10 cellular contexts compared by ENCODE assay signal in genomic region chr3:149638401-149639092, GRCh38. TPM values are rescaled to one million over a fixed set of nuclear protein-coding genes. Genes with fewer than 3 reads are reported as not detected.
A peak's percentile ranks its signal among the peaks of the same experiment; 100 is the strongest.
DNase-seq lines count a peak whose midpoint lies in the region; ATAC-seq, FAIRE-seq and TF ChIP-seq lines count a peak whose summit lies in the region.
"Had no signal": no experiment of that assay in that cellular context is flagged by ENCODE, and none has a peak within 500 bp of the region (broad histone marks: within the 10 kb centered on the region; RNA-seq: fewer than 3 reads in every experiment).

No MANE protein-coding gene starts in this region.

- ATAC-seq in HG02588 (IDR thresholded peaks at IDR 0.05; ENCODE audit: unreplicated experiment), result no peak
- ATAC-seq: T-cell had no signal

- H3K4me1 ChIP-seq in endothelial cell of umbilical vein (ENCODE audit: control insufficient read depth, extremely low read depth, insufficient read depth, low read length) (peaks cover 46% of the 10 kb centered on the region), mesodermal cell (ENCODE audit: control insufficient read depth, insufficient read depth, low read length, poor library complexity, severe bottlenecking) (no peaks in the 10 kb centered on the region)

- peaks cover 12% of the 10 kb centered on the region for H3K27me3 Mint-ChIP-seq in activated naive CD4-positive, alpha-beta T cell treated with anti-CD3 and anti-CD28 coated beads for 36 hours (ENCODE audit: low read depth)

- H3K36me3 ChIP-seq in endothelial cell of umbilical vein (ENCODE audit: control insufficient read depth in 2 of 2, extremely low read depth in 1 of 2, insufficient read depth in 2 of 2, low read length in 2 of 2), result peaks cover 3 to 4% of the 10 kb centered on the region in 2 experiments
- H3K36me3 ChIP-seq in mesodermal cell (ENCODE audit: control insufficient read depth, insufficient read depth, low read length), result peaks cover 70% of the 10 kb centered on the region

- H3K9me1 ChIP-seq in endothelial cell of umbilical vein (replicated peaks; ENCODE audit: control insufficient read depth, extremely low read depth, insufficient read depth, low read length), result no peaks in the 10 kb centered on the region

- DNase-seq in DMS 273 (lab: John Stamatoyannopoulos, UW; ENCODE audit: unreplicated experiment) (peak; percentile 28), DMS 273 treated with DMSO at 0.1 percent for 48 hours (lab: John Stamatoyannopoulos, UW) (no peak), endothelial cell of umbilical vein (ENCODE audit: low read depth, low spot score) (no peak), ureter (ENCODE audit: low spot score) (peak; percentile 57), NCI-H226 (no peak)
- no peak for DNase-seq in activated naive CD4-positive, alpha-beta T cell treated with anti-CD3 and anti-CD28 coated beads for 36 hours
- DNase-seq: T-cell had no signal

- no peak overlapping the region for H3K4me3 Mint-ChIP-seq in activated naive CD4-positive, alpha-beta T cell treated with anti-CD3 and anti-CD28 coated beads for 36 hours
- H3K4me3 Mint-ChIP-seq: T-cell had no signal

- H3K27me3 ChIP-seq in endothelial cell of umbilical vein (ENCODE audit: control insufficient read depth in 2 of 2, insufficient read depth in 2 of 2, low read length in 2 of 2), result no peaks in the 10 kb centered on the region

- peak overlapping the region; percentile 79 for H3K4me2 ChIP-seq in endothelial cell of umbilical vein (ENCODE audit: insufficient read depth, low read length)

- H3K36me3 Mint-ChIP-seq in activated naive CD4-positive, alpha-beta T cell treated with anti-CD3 and anti-CD28 coated beads for 36 hours (ENCODE audit: low read depth), result no peaks in the 10 kb centered on the region
- H3K36me3 Mint-ChIP-seq: T-cell had no signal

- H3K4me3 ChIP-seq in endothelial cell of umbilical vein (replicated peaks in 1 of 3; ENCODE audit: insufficient read depth in 1 of 3, low read depth in 1 of 3, low read length in 3 of 3) (peak overlapping the region in 1 of 3 experiments; percentile 19), mesodermal cell (ENCODE audit: extremely low read depth, insufficient read depth, low read length, poor library complexity, severe bottlenecking) (no peak overlapping the region)

- peaks cover 100% of the 10 kb centered on the region for H3K79me2 ChIP-seq in endothelial cell of umbilical vein (ENCODE audit: control insufficient read depth, insufficient read depth, low read length)

- FAIRE-seq in endothelial cell of umbilical vein (lab: Jason Lieb, UNC), result no peak

- BruUV-seq in endothelial cell of umbilical vein (replicated peaks; lab: Mats Ljungman, UMichigan), result no TSS peak

- peak; percentile 20 for TF ChIP-seq POLR2A in endothelial cell of umbilical vein (IDR thresholded peaks at IDR 0.05; ENCODE audit: low read depth, low read length)

- peaks cover 25% of the 10 kb centered on the region for H4K20me1 ChIP-seq in endothelial cell of umbilical vein (replicated peaks; ENCODE audit: control insufficient read depth, extremely low read depth, insufficient read depth, low read length)

- POLR2A ChIA-PET in endothelial cell of umbilical vein (lab: Charles Lee), result interaction anchor here (1.5 to 1.6 kb wide), 2 partner anchors 19 to 104 kb away, joined by 4 to 6 read pairs; partner anchors contain the start of gene WWTR1

- H3K27ac ChIP-seq in endothelial cell of umbilical vein (ENCODE audit: insufficient read depth, low read depth, low read length), result peak overlapping the region; percentile 51
- H3K27ac ChIP-seq in mesodermal cell (ENCODE audit: low read depth, low read length, severe bottlenecking), result peak overlapping the region; percentile 38
- H3K27ac ChIP-seq: 22Rv1 had no signal

- TF ChIP-seq CTCF in endothelial cell of umbilical vein (IDR thresholded peaks at IDR 0.05; ENCODE audit: extremely low read depth in 1 of 2, insufficient read depth in 1 of 2, low read depth in 1 of 2, low read length in 2 of 2), result no peak

- H3K9me3 ChIP-seq in endothelial cell of umbilical vein (replicated peaks; ENCODE audit: control insufficient read depth, insufficient read depth, low read length), result no peaks in the 10 kb centered on the region
- H3K9me3 ChIP-seq in mesodermal cell (ENCODE audit: control insufficient read depth, low read length), result no peaks in the 10 kb centered on the region

- peak overlapping the region; percentile 34 for H3K9ac ChIP-seq in endothelial cell of umbilical vein (replicated peaks; ENCODE audit: extremely low read depth, insufficient read depth, low read length)

- H2AFZ ChIP-seq in endothelial cell of umbilical vein (ENCODE audit: low read depth, low read length), result no peak overlapping the region

- dilution Hi-C loops in endothelial cell of umbilical vein (cut with MboI; ENCODE audit: extremely low pct_ligation_motif_present, low sequenced_read_pairs), result no loop called here

- intact Hi-C loops in endothelial cell of umbilical vein (cut with micrococcal nuclease), result no loop called here
- intact Hi-C loops in activated naive CD4-positive, alpha-beta T cell treated with anti-CD3 and anti-CD28 coated beads for 36 hours (cut with micrococcal nuclease), result no loop called here

- H3K4me1 Mint-ChIP-seq in activated naive CD4-positive, alpha-beta T cell treated with anti-CD3 and anti-CD28 coated beads for 36 hours (ENCODE audit: low read depth), result no peaks in the 10 kb centered on the region
- H3K4me1 Mint-ChIP-seq: T-cell had no signal

- CTCF ChIA-PET in endothelial cell of umbilical vein (lab: Charles Lee), result interaction anchor here (0.9 to 1.5 kb wide), 10 partner anchors 8 to 111 kb away, joined by 3 to 4 read pairs (median 4); no protein-coding TSS in a partner anchor
- CTCF ChIA-PET in activated naive CD4-positive, alpha-beta T cell treated with anti-CD3 and anti-CD28 coated beads for 36 hours (lab: Charles Lee), result no interaction called here

- H3K27ac Mint-ChIP-seq in activated naive CD4-positive, alpha-beta T cell treated with anti-CD3 and anti-CD28 coated beads for 36 hours, result no peak overlapping the region
- H3K27ac Mint-ChIP-seq: T-cell had no signal

- H3K9me3 Mint-ChIP-seq in activated naive CD4-positive, alpha-beta T cell treated with anti-CD3 and anti-CD28 coated beads for 36 hours, result no peaks in the 10 kb centered on the region
- H3K9me3 Mint-ChIP-seq: T-cell had no signal

- 96 to 100% methylated on average over 7 to 12 of the region's 12 CpGs for WGBS in mesodermal cell (ENCODE audit: insufficient coverage in 2 of 2), 2 experiments

TF ChIP-seq in endothelial cell of umbilical vein, 7 proteins besides CTCF, POLR2A, EP300 and RAD21:
- TF ChIP-seq MAX (IDR thresholded peaks at IDR 0.05; ENCODE audit: insufficient read depth, insufficient read length), result no peak
- no peak for TF ChIP-seq POLR2AphosphoS5 (IDR thresholded peaks at IDR 0.05; ENCODE audit: insufficient read depth, low read depth, low read length)
- TF ChIP-seq FOS (IDR thresholded peaks at IDR 0.05; ENCODE audit: borderline replicate concordance, insufficient read depth, low read length), result no peak
- no peak for TF ChIP-seq MYC (IDR thresholded peaks at IDR 0.05; ENCODE audit: low read depth, low read length)
- no peak for TF ChIP-seq JUN (IDR thresholded peaks at IDR 0.05; ENCODE audit: borderline replicate concordance, insufficient read depth, insufficient read length, low read depth)
- no peak for TF ChIP-seq EZH2 (IDR thresholded peaks at IDR 0.05; ENCODE audit: borderline replicate concordance, low read depth, low read length, severe bottlenecking)

RNA-seq across cellular contexts. Expression of gene WWTR1, which starts 19.3 kb away (rescaled TPM):
- total RNA-seq in endothelial cell of umbilical vein (210 and 262 TPM in 2 replicates), ureter (67.1 TPM)
- 341 and 347 TPM in 2 replicates for polyA plus RNA-seq in endothelial cell of umbilical vein
- polyA plus RNA-seq in endothelial cell of umbilical vein (2011; cell fraction: cytosol; rRNA removed), result 377 and 383 TPM in 2 replicates
- polyA plus RNA-seq in endothelial cell of umbilical vein (2011; cell fraction: nucleus; rRNA removed), result 267 and 297 TPM in 2 replicates
- polyA plus RNA-seq in endothelial cell of umbilical vein (2012), result 283 and 286 TPM in 2 replicates
- 706 and 787 TPM in 2 replicates for polyA minus RNA-seq in endothelial cell of umbilical vein
- polyA minus RNA-seq in endothelial cell of umbilical vein (2011; cell fraction: cytosol; rRNA and poly(A)+ RNA removed), result 40.0 TPM
- polyA minus RNA-seq in endothelial cell of umbilical vein (2011; cell fraction: nucleus; rRNA and poly(A)+ RNA removed), result 445 and 582 TPM in 2 replicates
- 88.0 TPM for polyA plus RNA-seq in mesodermal cell (2013, experiment 1 of 2)
- polyA plus RNA-seq in mesodermal cell (2013, experiment 2 of 2), result 74.8 TPM
- under 1 TPM; 0.19 to 0.42 TPM for total RNA-seq in activated naive CD4-positive, alpha-beta T cell treated with anti-CD3 and anti-CD28 coated beads for 36 hours

Comparison
In these comparisons a context has a peak if more than half of its experiments do, and no peak if none do; other contexts are left out.
1. DNase-seq: peak in DMS 273 (single experiment) and ureter (single experiment); none in DMS 273 treated with DMSO at 0.1 percent for 48 hours (single experiment), endothelial cell of umbilical vein (single experiment), activated naive CD4-positive, alpha-beta T cell treated with anti-CD3 and anti-CD28 coated beads for 36 hours (single experiment) and NCI-H226 (single experiment).
2. RNA of gene WWTR1, which starts 19.3 kb away (total RNA-seq): 210 to 262 TPM in endothelial cell of umbilical vein and 67.1 TPM in ureter (single experiment); 0.19 to 0.42 TPM in activated naive CD4-positive, alpha-beta T cell treated with anti-CD3 and anti-CD28 coated beads for 36 hours; every median in the first group is over 10 times any median in the second.